1 cellular context compared by ENCODE assay signal in genomic region chr15:65418596-65418995, GRCh38.
TF ChIP-seq lines count a peak whose summit lies in the region.

No MANE protein-coding gene starts in this region.

TF ChIP-seq in GM23338, 12 proteins besides CTCF, POLR2A, EP300 and RAD21 (continued from another document):
- TF ChIP-seq, protein P1, sequence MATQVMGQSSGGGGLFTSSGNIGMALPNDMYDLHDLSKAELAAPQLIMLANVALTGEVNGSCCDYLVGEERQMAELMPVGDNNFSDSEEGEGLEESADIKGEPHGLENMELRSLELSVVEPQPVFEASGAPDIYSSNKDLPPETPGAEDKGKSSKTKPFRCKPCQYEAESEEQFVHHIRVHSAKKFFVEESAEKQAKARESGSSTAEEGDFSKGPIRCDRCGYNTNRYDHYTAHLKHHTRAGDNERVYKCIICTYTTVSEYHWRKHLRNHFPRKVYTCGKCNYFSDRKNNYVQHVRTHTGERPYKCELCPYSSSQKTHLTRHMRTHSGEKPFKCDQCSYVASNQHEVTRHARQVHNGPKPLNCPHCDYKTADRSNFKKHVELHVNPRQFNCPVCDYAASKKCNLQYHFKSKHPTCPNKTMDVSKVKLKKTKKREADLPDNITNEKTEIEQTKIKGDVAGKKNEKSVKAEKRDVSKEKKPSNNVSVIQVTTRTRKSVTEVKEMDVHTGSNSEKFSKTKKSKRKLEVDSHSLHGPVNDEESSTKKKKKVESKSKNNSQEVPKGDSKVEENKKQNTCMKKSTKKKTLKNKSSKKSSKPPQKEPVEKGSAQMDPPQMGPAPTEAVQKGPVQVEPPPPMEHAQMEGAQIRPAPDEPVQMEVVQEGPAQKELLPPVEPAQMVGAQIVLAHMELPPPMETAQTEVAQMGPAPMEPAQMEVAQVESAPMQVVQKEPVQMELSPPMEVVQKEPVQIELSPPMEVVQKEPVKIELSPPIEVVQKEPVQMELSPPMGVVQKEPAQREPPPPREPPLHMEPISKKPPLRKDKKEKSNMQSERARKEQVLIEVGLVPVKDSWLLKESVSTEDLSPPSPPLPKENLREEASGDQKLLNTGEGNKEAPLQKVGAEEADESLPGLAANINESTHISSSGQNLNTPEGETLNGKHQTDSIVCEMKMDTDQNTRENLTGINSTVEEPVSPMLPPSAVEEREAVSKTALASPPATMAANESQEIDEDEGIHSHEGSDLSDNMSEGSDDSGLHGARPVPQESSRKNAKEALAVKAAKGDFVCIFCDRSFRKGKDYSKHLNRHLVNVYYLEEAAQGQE (IDR thresholded peaks at IDR 0.05; ENCODE audit: unreplicated experiment) = no peak
- TF ChIP-seq EZH2phosphoT487 (IDR thresholded peaks at IDR 0.05; ENCODE audit: unreplicated experiment) (no peak), CREB1 (CRISPR knock-in tag; IDR thresholded peaks at IDR 0.05; ENCODE audit: low read depth) (no peak), STAT1 (IDR thresholded peaks at IDR 0.05; ENCODE audit: unreplicated experiment) (no peak), POLR2AphosphoS5 (IDR thresholded peaks at IDR 0.05; ENCODE audit: low read depth) (no peak)
